ENCODE assay signal across 8 cellular contexts in genomic region chr2:222320441-222321395, GRCh38. TPM values are rescaled to one million over a fixed set of nuclear protein-coding genes. Genes with fewer than 3 reads are reported as not detected.
DNase-seq lines count a peak whose midpoint lies in the region; ATAC-seq and TF ChIP-seq lines count a peak whose summit lies in the region.

No MANE protein-coding gene starts in this region.

- WGBS in lower leg skin, 2 donors, result 32 to 38% methylated on average over 38 of the region's 38 CpGs
- WGBS in upper lobe of left lung, 2 donors, result 20 to 25% methylated on average over 35 of the region's 38 CpGs

- peaks cover 12% of the 10 kb centered on the region for H3K4me1 ChIP-seq in Caco-2
- peaks cover 10 to 29% (median 19%) of the 10 kb centered on the region in 4 donors for H3K4me1 ChIP-seq in upper lobe of left lung

- intact Hi-C loops in Caco-2 (cut with micrococcal nuclease; ENCODE audit: unreplicated experiment), result loop anchor here (10.0 kb wide), 1 partner anchor 576 kb away; no protein-coding TSS in a partner anchor
- intact Hi-C loops in lower leg skin (cut with DNase I; ENCODE audit: low total_unique reads), result no loop called here

- CTCF ChIA-PET in Caco-2 (lab: Charles Lee), result interaction anchor here (0.6 kb wide), 1 partner anchor 351 kb away, joined by 3 read pairs; no protein-coding TSS in a partner anchor

- no TSS peak for BruUV-seq in Caco-2 (replicated peaks; lab: Mats Ljungman, UMichigan)

- TF ChIP-seq EP300 in upper lobe of left lung (IDR thresholded peaks at IDR 0.05), result no peak

- H3K27ac Mint-ChIP-seq in Caco-2 (ENCODE audit: unreplicated experiment) (no peak overlapping the region), brain (peak overlapping the region; percentile 76 to 99 (median 91))

- no peaks in the 10 kb centered on the region for H3K9me3 ChIP-seq in Caco-2
- H3K9me3 ChIP-seq in upper lobe of left lung, result no peaks in the 10 kb centered on the region

- TF ChIP-seq POLR2A in lower leg skin (IDR thresholded peaks at IDR 0.05) (no peak), upper lobe of left lung (IDR thresholded peaks at IDR 0.05) (no peak)

- peak overlapping the region; percentile 79 for H3K4me3 Mint-ChIP-seq in Caco-2 (ENCODE audit: unreplicated experiment)
- peak overlapping the region; percentile 86 to 93 (median 90) for H3K4me3 Mint-ChIP-seq in brain

- no peak for TF ChIP-seq CTCF in Caco-2 (IDR thresholded peaks at IDR 0.05; ENCODE audit: insufficient read depth in 1 of 2, low read depth in 1 of 2, low read length in 1 of 2, severe bottlenecking in 1 of 2, unreplicated experiment in 1 of 2)
- TF ChIP-seq CTCF in brain (conservative IDR thresholded peaks at IDR 0.05), result no peak
- TF ChIP-seq CTCF in lower leg skin (IDR thresholded peaks at IDR 0.05), result no peak
- TF ChIP-seq CTCF in upper lobe of left lung (IDR thresholded peaks at IDR 0.05), result no peak

- DNase-seq in Caco-2, result no peak
- peak; percentile 12 for DNase-seq in HuH-7.5 (ENCODE audit: low spot score)
- DNase-seq in lower leg skin (ENCODE audit: low spot score in 2 of 2), result no peak
- peak; percentile 20 to 68 for DNase-seq in upper lobe of left lung
- DNase-seq in stimulated activated CD8-positive, alpha-beta memory T cell treated with anti-CD3 and anti-CD28 coated beads, Interleukin-4, amount 100 ng/mL, for 48 hours, result no peak
- no peak for DNase-seq in effector CD8-positive, alpha-beta T cell (lab: John Stamatoyannopoulos, UW)

- H3K27me3 ChIP-seq in Caco-2 (replicated peaks; ENCODE audit: control insufficient read depth, insufficient read depth, low read length), result peaks cover 3% of the 10 kb centered on the region; the same call in 1 of the 2 replicates
- H3K27me3 ChIP-seq in upper lobe of left lung, result peaks cover 0 to 18% (median 9%) of the 10 kb centered on the region in 4 donors

- POLR2A ChIA-PET in Caco-2 (lab: Charles Lee), result no interaction called here

- H3K4me1 Mint-ChIP-seq in Caco-2 (ENCODE audit: low read depth, unreplicated experiment), result no peaks in the 10 kb centered on the region
- H3K4me1 Mint-ChIP-seq in brain, result peaks cover 30% of the 10 kb centered on the region

- H3K36me3 Mint-ChIP-seq in Caco-2 (ENCODE audit: insufficient read depth, unreplicated experiment) (no peaks in the 10 kb centered on the region), brain (no peaks in the 10 kb centered on the region)

- H3K4me3 ChIP-seq in Caco-2 (ENCODE audit: low read depth, low read length), result no peak overlapping the region; the same call in 1 of the 2 replicates
- H3K4me3 ChIP-seq in lower leg skin (ENCODE audit: low read depth, poor library complexity, severe bottlenecking), result peak overlapping the region; percentile 4
- peak overlapping the region in 3 of 4 donors; percentile 41 to 49 (median 49) for H3K4me3 ChIP-seq in upper lobe of left lung

- no peak overlapping the region for H3K27ac ChIP-seq in upper lobe of left lung

- H3K9me3 Mint-ChIP-seq in Caco-2 (ENCODE audit: unreplicated experiment), result no peaks in the 10 kb centered on the region
- peaks cover 0 to 2% (median 0%) of the 10 kb centered on the region in 5 experiments for H3K9me3 Mint-ChIP-seq in brain

- H3K36me3 ChIP-seq in Caco-2 (ENCODE audit: control insufficient read depth, insufficient read depth, low read length) (no peaks in the 10 kb centered on the region), upper lobe of left lung (no peaks in the 10 kb centered on the region)

- H3K27me3 Mint-ChIP-seq in Caco-2 (ENCODE audit: insufficient read depth, unreplicated experiment), result peaks cover 34% of the 10 kb centered on the region
- H3K27me3 Mint-ChIP-seq in brain, result peaks cover 61% of the 10 kb centered on the region

- ATAC-seq in upper lobe of left lung (ENCODE audit: low FRiP score in 2 of 2) (peak in 1 of 2 donors; percentile 37), HG02852 (IDR thresholded peaks at IDR 0.05; ENCODE audit: unreplicated experiment) (no peak)

RNA-seq across cellular contexts. Expression of gene PAX3, which starts 21.9 kb away (rescaled TPM):
- total RNA-seq in Caco-2 (2022) (not detected in 2 replicates), lower leg skin (1 to 10 TPM; 2.7 to 7.0 (median 5.2) TPM), upper lobe of left lung (1 to 10 TPM in 1 of 6 donors, not detected in 5; 1.0 TPM)
- polyA plus RNA-seq in brain (ENCODE audit: insufficient read depth, low read depth, low replicate concordance), result not detected

Comparison
In these comparisons a context has a peak if more than half of its experiments do, and no peak if none do; other contexts are left out.
1. DNase-seq: peak in HuH-7.5 (single experiment) and upper lobe of left lung (2 of 2); none in Caco-2 (0 of 2), lower leg skin (0 of 2), stimulated activated CD8-positive, alpha-beta memory T cell treated with anti-CD3 and anti-CD28 coated beads, Interleukin-4, amount 100 ng/mL, for 48 hours (single experiment) and effector CD8-positive, alpha-beta T cell (single experiment).